ENCODE assay signal across 6 cellular contexts in genomic region chr9:117145081-117145480, GRCh38.
"Had no signal": no experiment of that assay in that cellular context is flagged by ENCODE, and none has a peak within 500 bp of the region (broad histone marks: within the 10 kb centered on the region; RNA-seq: fewer than 3 reads in every experiment).

No MANE protein-coding gene starts in this region.

- H3K36me3 ChIP-seq: HAP-1 had no signal

- H3K4me3 ChIP-seq: GM23248, HAP-1 had no signal

- H3K9ac ChIP-seq: GM23248 had no signal

- H3K27ac ChIP-seq: GM23248, HL-60 had no signal

- H3K9me3 ChIP-seq: HAP-1 had no signal

- H2AFZ ChIP-seq: GM23248 had no signal

- H3K4me1 ChIP-seq: HAP-1 had no signal

- DNase-seq: GM23248, GOT3, H7, HFFc6 had no signal
